Comparison of ENCODE assay signal across 20 cellular contexts in the genomic region with DNA sequence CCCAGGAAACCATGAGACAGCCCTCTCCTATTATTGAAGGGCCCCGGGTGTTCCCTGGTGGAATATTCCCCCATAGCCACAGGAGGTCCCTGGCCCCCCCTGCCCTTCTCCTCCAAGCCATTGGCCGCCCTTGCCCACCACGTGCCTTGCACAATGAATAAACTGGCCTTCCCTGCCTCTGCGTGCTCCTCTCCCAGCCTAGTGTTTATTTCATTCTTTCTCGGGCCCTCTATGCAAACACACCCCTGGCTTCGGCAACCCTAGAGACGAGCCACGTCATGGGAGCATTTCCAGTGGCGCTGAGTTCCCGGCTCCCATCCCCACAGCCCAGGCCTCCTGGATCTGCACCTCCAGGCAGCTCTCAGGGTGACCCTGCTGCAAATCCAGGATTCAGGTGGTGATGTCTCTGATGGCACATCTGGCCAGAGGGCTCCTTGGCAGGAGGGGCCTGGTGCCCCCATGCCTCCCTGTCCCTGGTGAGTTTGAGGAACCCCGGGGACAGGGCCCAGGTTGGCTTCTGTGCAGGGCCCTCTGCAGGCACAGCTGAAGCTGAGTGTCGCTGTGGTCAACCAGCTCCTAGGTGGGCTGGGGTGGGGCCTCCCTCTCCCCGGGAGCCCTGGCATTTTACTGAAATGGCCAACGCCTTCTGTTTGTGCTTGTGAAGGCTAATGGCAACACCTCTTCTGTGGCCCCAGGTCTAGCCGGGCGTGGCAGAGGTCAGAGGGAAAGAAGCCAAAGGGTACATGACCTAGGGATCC.
DNase-seq lines count a peak whose midpoint lies in the region; ATAC-seq lines count a peak whose summit lies in the region.
"Had no signal": no experiment of that assay in that cellular context is flagged by ENCODE, and none has a peak within 500 bp of the region (broad histone marks: within the 10 kb centered on the region; RNA-seq: fewer than 3 reads in every experiment).

No MANE protein-coding gene starts in this region.

- no peak overlapping the region for H3K27ac Mint-ChIP-seq in stimulated activated memory B cell treated with anti-CD40 and anti-IgM and Interleukin-4, amounts not matched to agents 10 μg/mL and 1 μg/mL and 100 μg/mL, for 72 hours
- H3K27ac Mint-ChIP-seq: activated B cell treated with CpG ODN at 0.5 μM for 24 hours; activated naive CD8-positive, alpha-beta T cell; CD8-positive, alpha-beta T cell; stimulated activated naive CD8-positive, alpha-beta T cell treated with anti-CD3 and anti-CD28 coated beads, Interleukin-15, Interleukin-2, amounts not matched to agents 100 ng/mL and 50 ng/mL, for 24 hours had no signal

- DNase-seq in activated effector memory CD4-positive, alpha-beta T cell treated with anti-CD3 and anti-CD28 coated beads, Interleukin-2, amount 50 U/mL, for 16 hours, result peak; percentile 45
- no peak for DNase-seq in activated effector memory CD4-positive, alpha-beta T cell treated with Interleukin-2 at 50 U/mL for 16 hours
- DNase-seq in NCI-H2107 (lab: John Stamatoyannopoulos, UW) (peak; percentile 63), ecto neural progenitor cell (ENCODE audit: low spot score) (peak; percentile 46), SIG-M5 (lab: John Stamatoyannopoulos, UW) (no peak), AML-193 (lab: John Stamatoyannopoulos, UW) (no peak)
- DNase-seq: activated B cell treated with CpG ODN at 0.5 μM for 24 hours, brain microvascular endothelial cell, heart right ventricle, kidney glomerular epithelial cell, mucosa of descending colon, small intestine, T-helper 1 cell, upper lobe of right lung had no signal

- no peak overlapping the region for H3K4me3 Mint-ChIP-seq in stimulated activated memory B cell treated with anti-CD40 and anti-IgM and Interleukin-4, amounts not matched to agents 10 μg/mL and 1 μg/mL and 100 μg/mL, for 72 hours
- H3K4me3 Mint-ChIP-seq: activated B cell treated with CpG ODN at 0.5 μM for 24 hours; activated naive CD8-positive, alpha-beta T cell; CD8-positive, alpha-beta T cell; stimulated activated naive CD8-positive, alpha-beta T cell treated with anti-CD3 and anti-CD28 coated beads, Interleukin-15, Interleukin-2, amounts not matched to agents 100 ng/mL and 50 ng/mL, for 24 hours had no signal

- peaks cover 97% of the 10 kb centered on the region for H3K27me3 Mint-ChIP-seq in stimulated activated memory B cell treated with anti-CD40 and anti-IgM and Interleukin-4, amounts not matched to agents 10 μg/mL and 1 μg/mL and 100 μg/mL, for 72 hours

- H3K9me3 Mint-ChIP-seq in stimulated activated memory B cell treated with anti-CD40 and anti-IgM and Interleukin-4, amounts not matched to agents 10 μg/mL and 1 μg/mL and 100 μg/mL, for 72 hours, result no peaks in the 10 kb centered on the region
- H3K9me3 Mint-ChIP-seq: stimulated activated naive CD8-positive, alpha-beta T cell treated with anti-CD3 and anti-CD28 coated beads, Interleukin-15, Interleukin-2, amounts not matched to agents 100 ng/mL and 50 ng/mL, for 24 hours had no signal

- no peaks in the 10 kb centered on the region for H3K4me1 Mint-ChIP-seq in stimulated activated memory B cell treated with anti-CD40 and anti-IgM and Interleukin-4, amounts not matched to agents 10 μg/mL and 1 μg/mL and 100 μg/mL, for 72 hours
- H3K4me1 Mint-ChIP-seq: activated B cell treated with CpG ODN at 0.5 μM for 24 hours had no signal

- no peaks in the 10 kb centered on the region for H3K36me3 Mint-ChIP-seq in stimulated activated memory B cell treated with anti-CD40 and anti-IgM and Interleukin-4, amounts not matched to agents 10 μg/mL and 1 μg/mL and 100 μg/mL, for 72 hours
- H3K36me3 Mint-ChIP-seq: activated naive CD8-positive, alpha-beta T cell; CD8-positive, alpha-beta T cell had no signal

- ATAC-seq in stimulated activated memory B cell treated with anti-CD40 and anti-IgM and Interleukin-4, amounts not matched to agents 10 μg/mL and 1 μg/mL and 100 μg/mL, for 72 hours, result peak; percentile 6
- no peak for ATAC-seq in GM21423 (IDR thresholded peaks at IDR 0.05; ENCODE audit: unreplicated experiment)
- ATAC-seq: CD8-positive, alpha-beta T cell; heart right ventricle; K562; mucosa of descending colon had no signal

Comparison
In these comparisons a context has a peak if more than half of its experiments do, and no peak if none do; other contexts are left out.
1. DNase-seq: peak in activated effector memory CD4-positive, alpha-beta T cell treated with anti-CD3 and anti-CD28 coated beads, Interleukin-2, amount 50 U/mL, for 16 hours (single experiment), NCI-H2107 (single experiment) and ecto neural progenitor cell (single experiment); none in activated effector memory CD4-positive, alpha-beta T cell treated with Interleukin-2 at 50 U/mL for 16 hours (single experiment), SIG-M5 (single experiment) and AML-193 (0 of 2).